8 cellular contexts compared by ENCODE assay signal in genomic region chr19:29478578-29479565, GRCh38. TPM values are rescaled to one million over a fixed set of nuclear protein-coding genes. Genes with fewer than 3 reads are reported as not detected.
DNase-seq lines count a peak whose midpoint lies in the region; ATAC-seq and TF ChIP-seq lines count a peak whose summit lies in the region.

No MANE protein-coding gene starts in this region.

- no peak overlapping the region for H3K27ac Mint-ChIP-seq in osteocyte (ENCODE audit: unreplicated experiment)
- no peak overlapping the region for H3K27ac Mint-ChIP-seq in activated T-cell treated with anti-CD3 and anti-CD28 coated beads, Interleukin-2, amount 50 U/mL, for 24 hours

- no peaks in the 10 kb centered on the region for H3K79me1 ChIP-seq in mesenchymal stem cell (replicated peaks; ENCODE audit: low read length, poor library complexity, severe bottlenecking)

- no peak overlapping the region for H3K4me2 ChIP-seq in mesenchymal stem cell (ENCODE audit: low read length, poor library complexity, severe bottlenecking)

- TF ChIP-seq CTCF in osteocyte (IDR thresholded peaks at IDR 0.05): peak; percentile 11

- no peak overlapping the region for H4K8ac ChIP-seq in mesenchymal stem cell (ENCODE audit: low read length)

- H3K36me3 Mint-ChIP-seq in osteocyte (ENCODE audit: unreplicated experiment): no peaks in the 10 kb centered on the region
- no peaks in the 10 kb centered on the region for H3K36me3 Mint-ChIP-seq in activated T-cell treated with anti-CD3 and anti-CD28 coated beads, Interleukin-2, amount 50 U/mL, for 24 hours (ENCODE audit: low read depth)

- no peak overlapping the region for H2BK5ac ChIP-seq in mesenchymal stem cell (ENCODE audit: low read depth, low read length, poor library complexity, severe bottlenecking)

- H3K18ac ChIP-seq in mesenchymal stem cell (ENCODE audit: low read depth in 1 of 2, low read length in 2 of 2): no peak overlapping the region

- H3K27me3 Mint-ChIP-seq in osteocyte (ENCODE audit: unreplicated experiment): no peaks in the 10 kb centered on the region
- H3K27me3 Mint-ChIP-seq in activated T-cell treated with anti-CD3 and anti-CD28 coated beads, Interleukin-2, amount 50 U/mL, for 24 hours: peaks cover 60% of the 10 kb centered on the region

- peak; percentile 76 for DNase-seq in DMS 273 (lab: John Stamatoyannopoulos, UW; ENCODE audit: unreplicated experiment)
- no peak for DNase-seq in DMS 273 treated with DMSO at 0.1 percent for 48 hours (lab: John Stamatoyannopoulos, UW)
- peak; percentile 30 for DNase-seq in NAMALWA (ENCODE audit: low spot score)
- DNase-seq in astrocyte of the hippocampus (ENCODE audit: low read depth, low spot score): peak; percentile 8
- peak; percentile 75 for DNase-seq in osteocyte (ENCODE audit: extremely low spot score, unreplicated experiment)
- no peak for DNase-seq in mesenchymal stem cell
- no peak for DNase-seq in activated T-cell treated with anti-CD3 and anti-CD28 coated beads, Interleukin-2, amount 50 U/mL, for 24 hours

- H4K91ac ChIP-seq in mesenchymal stem cell (ENCODE audit: low read length): no peak overlapping the region

- H2BK15ac ChIP-seq in mesenchymal stem cell (ENCODE audit: low read depth, poor library complexity, severe bottlenecking): no peak overlapping the region

- H3K4me1 Mint-ChIP-seq in osteocyte (ENCODE audit: unreplicated experiment): no peaks in the 10 kb centered on the region
- no peaks in the 10 kb centered on the region for H3K4me1 Mint-ChIP-seq in activated T-cell treated with anti-CD3 and anti-CD28 coated beads, Interleukin-2, amount 50 U/mL, for 24 hours (ENCODE audit: low read depth)

- WGBS in mesenchymal stem cell: 56% methylated on average over 34 of the region's 34 CpGs

- H2AFZ ChIP-seq in mesenchymal stem cell (ENCODE audit: low read depth, low read length): no peak overlapping the region

- H3K9me3 ChIP-seq in mesenchymal stem cell (ENCODE audit: control insufficient read depth, low read length): no peaks in the 10 kb centered on the region

- no peaks in the 10 kb centered on the region for H3K4me1 ChIP-seq in mesenchymal stem cell (ENCODE audit: control insufficient read depth, insufficient read depth, low read depth, low read length)

- H3K9ac ChIP-seq in mesenchymal stem cell (ENCODE audit: low read length): no peak overlapping the region

- H3K9me3 Mint-ChIP-seq in osteocyte (ENCODE audit: unreplicated experiment): peaks cover 17% of the 10 kb centered on the region
- peaks cover 22% of the 10 kb centered on the region for H3K9me3 Mint-ChIP-seq in activated T-cell treated with anti-CD3 and anti-CD28 coated beads, Interleukin-2, amount 50 U/mL, for 24 hours

- H3K36me3 ChIP-seq in mesenchymal stem cell (ENCODE audit: control insufficient read depth in 1 of 2, insufficient read depth in 2 of 2, low read depth in 1 of 2, low read length in 2 of 2): no peaks in the 10 kb centered on the region

- no peak overlapping the region for H3K14ac ChIP-seq in mesenchymal stem cell (ENCODE audit: low read length in 2 of 2)

- H2BK120ac ChIP-seq in mesenchymal stem cell (ENCODE audit: low read depth, low read length): no peak overlapping the region

- H3K27ac ChIP-seq in mesenchymal stem cell (ENCODE audit: low read length, poor library complexity, severe bottlenecking): no peak overlapping the region

- no peak overlapping the region for H3K23ac ChIP-seq in mesenchymal stem cell (ENCODE audit: low read length in 2 of 2)

- no peak overlapping the region for H3K4me3 Mint-ChIP-seq in osteocyte (ENCODE audit: unreplicated experiment)
- no peak overlapping the region for H3K4me3 Mint-ChIP-seq in activated T-cell treated with anti-CD3 and anti-CD28 coated beads, Interleukin-2, amount 50 U/mL, for 24 hours

- H2AK5ac ChIP-seq in mesenchymal stem cell (ENCODE audit: low read length, severe bottlenecking): no peak overlapping the region

- peak overlapping the region in 1 of 2 experiments; percentile 13 for H2BK12ac ChIP-seq in mesenchymal stem cell (ENCODE audit: low read length in 2 of 2)

- H3K4ac ChIP-seq in mesenchymal stem cell (ENCODE audit: low read depth in 1 of 2, low read length in 2 of 2): no peak overlapping the region

- H3K27me3 ChIP-seq in mesenchymal stem cell (ENCODE audit: control insufficient read depth in 1 of 2, insufficient read depth in 1 of 2, low read length in 2 of 2): no peaks in the 10 kb centered on the region

- no peak for ATAC-seq in HG03108 (IDR thresholded peaks at IDR 0.05; ENCODE audit: unreplicated experiment)

- H3K4me3 ChIP-seq in mesenchymal stem cell (ENCODE audit: insufficient read depth in 1 of 2, low read depth in 1 of 2, low read length in 2 of 2): no peak overlapping the region

RNA-seq across cellular contexts. Expression of gene VSTM2B, which starts 46.9 kb away (rescaled TPM):
- total RNA-seq in osteocyte: not detected in 2 replicates
- not detected for polyA plus RNA-seq in mesenchymal stem cell (2013, experiment 1 of 2)
- not detected for polyA plus RNA-seq in mesenchymal stem cell (2013, experiment 2 of 2)

Comparison
In these comparisons a context has a peak if more than half of its experiments do, and no peak if none do; other contexts are left out.
1. DNase-seq: peak in DMS 273 (single experiment), NAMALWA (single experiment), astrocyte of the hippocampus (single experiment) and osteocyte (single experiment); none in DMS 273 treated with DMSO at 0.1 percent for 48 hours (single experiment), mesenchymal stem cell (single experiment) and activated T-cell treated with anti-CD3 and anti-CD28 coated beads, Interleukin-2, amount 50 U/mL, for 24 hours (single experiment).